16 cellular contexts compared by ENCODE assay signal in genomic region chr1:241097479-241097878, GRCh38.
DNase-seq lines count a peak whose midpoint lies in the region; ATAC-seq, FAIRE-seq and TF ChIP-seq lines count a peak whose summit lies in the region.
"Had no signal": no experiment of that assay in that cellular context is flagged by ENCODE, and none has a peak within 500 bp of the region (broad histone marks: within the 10 kb centered on the region; RNA-seq: fewer than 3 reads in every experiment).

No MANE protein-coding gene starts in this region.

- no peak overlapping the region for H3K23ac ChIP-seq in H9 (ENCODE audit: insufficient read length, low read depth, low read length)
- no peak overlapping the region for H3K23ac ChIP-seq in H1 (ENCODE audit: insufficient read length)
- no peak overlapping the region for H3K23ac ChIP-seq in neuronal stem cell (ENCODE audit: low read depth, low read length, poor library complexity)

- no peak overlapping the region for H4K8ac ChIP-seq in H9 (replicated peaks; ENCODE audit: insufficient read length, low read depth, low read length)
- H4K8ac ChIP-seq in H1 (ENCODE audit: extremely low read depth, insufficient read depth, low read length), result no peak overlapping the region
- H4K8ac ChIP-seq in neuronal stem cell (ENCODE audit: low read depth, low read length), result no peak overlapping the region

- WGBS in H9 (ENCODE audit: extremely low coverage, insufficient read length, low lambda C conversion rate), result no CpG with 5 or more reads among the region's 5 CpGs
- WGBS in H1 (ENCODE audit: extremely low coverage in 1 of 2, insufficient coverage in 1 of 2, insufficient read length in 1 of 2, insufficient replicate concordance in 2 of 2, low coverage in 1 of 2, low lambda C conversion rate in 2 of 2, missing lambda C conversion rate in 1 of 2), 2 experiments, result 90% methylated on average over 5 of the region's 5 CpGs; no CpG with 5 or more reads in 1 of the 2 experiments
- WGBS in neuronal stem cell (ENCODE audit: extremely low coverage in 2 of 2, insufficient read length in 2 of 2, insufficient replicate concordance in 1 of 2), 2 donors, result no CpG with 5 or more reads among the region's 5 CpGs
- 97 to 99% (median 97%) methylated on average over 5 of the region's 5 CpGs for WGBS in ovary, 3 donors

- H3K56ac ChIP-seq in H9 (ENCODE audit: insufficient read length, low read depth, low read length) (no peak overlapping the region), H1 (replicated peaks; ENCODE audit: insufficient read length, low read depth, low read length) (no peak overlapping the region)

- no peaks in the 10 kb centered on the region for H4K20me1 ChIP-seq in H9 (ENCODE audit: control insufficient read depth, insufficient read depth, insufficient read length)
- H4K20me1 ChIP-seq in H1 (replicated peaks in 1 of 2; ENCODE audit: control insufficient read depth in 1 of 2, insufficient read depth in 2 of 2, low read length in 2 of 2), result no peaks in the 10 kb centered on the region

- no peaks in the 10 kb centered on the region for H3K23me2 ChIP-seq in H9 (ENCODE audit: insufficient read length, low read depth, low read length, poor library complexity, severe bottlenecking)
- no peaks in the 10 kb centered on the region for H3K23me2 ChIP-seq in H1 (ENCODE audit: low read depth, low read length)

- H4K91ac ChIP-seq in H9 (ENCODE audit: insufficient read length, low read depth, low read length), result no peak overlapping the region
- no peak overlapping the region for H4K91ac ChIP-seq in H1 (replicated peaks; ENCODE audit: insufficient read length, low read length)
- H4K91ac ChIP-seq in neuronal stem cell (ENCODE audit: low read depth, low read length, poor library complexity), result no peak overlapping the region

- H3K27me3 Mint-ChIP-seq in H9 (ENCODE audit: low read depth), result no peaks in the 10 kb centered on the region

- H2AK5ac ChIP-seq in H9 (ENCODE audit: insufficient read length, low read length) (no peak overlapping the region), H1 (ENCODE audit: low read depth, low read length) (no peak overlapping the region), neuronal stem cell (ENCODE audit: low read depth, low read length) (no peak overlapping the region)

- H2BK120ac ChIP-seq in H9 (ENCODE audit: low read depth, low read length, poor library complexity, severe bottlenecking) (no peak overlapping the region), H1 (replicated peaks; ENCODE audit: low read depth, low read length) (no peak overlapping the region), neuronal stem cell (ENCODE audit: low read depth, low read length) (no peak overlapping the region)

- H3K27ac Mint-ChIP-seq in H9, result peak overlapping the region in 2 of 3 experiments; percentile 22 to 62; a peak in 3 of 7 replicates
- H3K27ac Mint-ChIP-seq: CD8-positive, alpha-beta T cell had no signal

- POLR2A ChIA-PET in H1 (lab: Charles Lee; ENCODE audit: partially characterized antibody), result no interaction called here

- H2AFZ ChIP-seq in H9 (ENCODE audit: low read length) (no peak overlapping the region), H1 (ENCODE audit: low read length) (no peak overlapping the region), neuronal stem cell (ENCODE audit: low read length) (no peak overlapping the region)

- no peaks in the 10 kb centered on the region for H3K36me3 Mint-ChIP-seq in H9 (ENCODE audit: insufficient read depth in 1 of 3, low read depth in 3 of 3)
- H3K36me3 Mint-ChIP-seq: CD8-positive, alpha-beta T cell had no signal

- H3K14ac ChIP-seq in H9 (ENCODE audit: insufficient read depth, low read length), result no peak overlapping the region
- H3K14ac ChIP-seq in H1 (ENCODE audit: insufficient read length), result no peak overlapping the region
- H3K14ac ChIP-seq in neuronal stem cell (ENCODE audit: low read length), result no peak overlapping the region

- DNase-seq in H9, result peak; percentile 36
- DNase-seq in H1 (ENCODE audit: low read depth in 1 of 2, low spot score in 2 of 2), result no peak
- DNase-seq in neuronal stem cell (ENCODE audit: low spot score), result no peak
- DNase-seq in ovary, result no peak
- DNase-seq in NCI-H2171 (lab: John Stamatoyannopoulos, UW), result no peak
- DNase-seq: C1 segment of cervical spinal cord; Caco-2; CD8-positive, alpha-beta T cell; DMS 273 treated with DMSO at 0.1 percent for 48 hours; DMS79; EL; GDM1; HCEC 1CT had no signal

- H2BK15ac ChIP-seq in H9 (ENCODE audit: low read depth, low read length) (no peak overlapping the region), H1 (ENCODE audit: low read length) (no peak overlapping the region), neuronal stem cell (ENCODE audit: low read length) (no peak overlapping the region)

- ATAC-seq in HG03280 (IDR thresholded peaks at IDR 0.05; ENCODE audit: unreplicated experiment), result no peak
- ATAC-seq: CD8-positive, alpha-beta T cell; GM12878 had no signal

- H3K27ac ChIP-seq in H9 (ENCODE audit: insufficient read length, low read depth, low read length) (no peak overlapping the region), H1 (ENCODE audit: low read depth, low read length) (no peak overlapping the region), neuronal stem cell (replicated peaks; ENCODE audit: low read length) (no peak overlapping the region), ovary (no peak overlapping the region)

- TF ChIP-seq EP300 in H1 (IDR thresholded peaks at IDR 0.05; ENCODE audit: borderline replicate concordance in 1 of 2, low read depth in 2 of 2, low read length in 2 of 2), result no peak
- no peak for TF ChIP-seq EP300 in ovary (IDR thresholded peaks at IDR 0.05)

- H2BK5ac ChIP-seq in H9 (ENCODE audit: insufficient read length, low read length), result no peak overlapping the region
- no peak overlapping the region for H2BK5ac ChIP-seq in H1 (ENCODE audit: low read depth, low read length)
- H2BK5ac ChIP-seq in neuronal stem cell (ENCODE audit: low read length), result no peak overlapping the region

- H3K79me1 ChIP-seq in H9 (ENCODE audit: insufficient read depth, low read depth, low read length, poor library complexity, severe bottlenecking), result no peaks in the 10 kb centered on the region
- H3K79me1 ChIP-seq in H1 (ENCODE audit: low read depth, low read length), result no peaks in the 10 kb centered on the region
- H3K79me1 ChIP-seq in neuronal stem cell (ENCODE audit: low read depth, low read length), result no peaks in the 10 kb centered on the region

- FAIRE-seq in H1 (lab: Jason Lieb, UNC), result no peak
- FAIRE-seq: GM12878, GM19239 had no signal

- H3K4me2 ChIP-seq in H9 (ENCODE audit: insufficient read depth, insufficient read length, low read length) (no peak overlapping the region), H1 (ENCODE audit: insufficient read depth in 1 of 2, low read depth in 2 of 2, low read length in 2 of 2) (no peak overlapping the region), neuronal stem cell (ENCODE audit: insufficient read depth, low read length, poor library complexity, severe bottlenecking) (no peak overlapping the region)

- H3K9ac ChIP-seq in H9 (ENCODE audit: extremely low read depth, insufficient read length, low read length) (no peak overlapping the region), H1 (replicated peaks in 1 of 4; ENCODE audit: extremely low read depth in 1 of 4, low read depth in 3 of 4, low read length in 3 of 4) (no peak overlapping the region), neuronal stem cell (ENCODE audit: low read depth, low read length, poor library complexity) (no peak overlapping the region)

- H3K4me1 ChIP-seq in H9 (ENCODE audit: insufficient read depth, low read length) (peaks cover 2% of the 10 kb centered on the region; the same call in 1 of the 2 replicates), H1 (replicated peaks in 1 of 4; ENCODE audit: control insufficient read depth in 3 of 4, insufficient read depth in 4 of 4, low read length in 3 of 4) (peaks cover 0 to 6% (median 3%) of the 10 kb centered on the region in 4 experiments; a peak in 3 of 7 replicates), neuronal stem cell (ENCODE audit: control insufficient read depth in 2 of 2, insufficient read depth in 1 of 2, low read depth in 1 of 2, low read length in 2 of 2) (no peaks in the 10 kb centered on the region), ovary (ENCODE audit: insufficient read depth) (no peaks in the 10 kb centered on the region)

- H3K27me3 ChIP-seq in H9 (ENCODE audit: insufficient read depth, low read length), result no peaks in the 10 kb centered on the region
- no peaks in the 10 kb centered on the region for H3K27me3 ChIP-seq in H1 (replicated peaks in 1 of 4; ENCODE audit: control insufficient read depth in 3 of 4, extremely low read depth in 1 of 4, insufficient read depth in 3 of 4, low read length in 3 of 4)
- H3K27me3 ChIP-seq in neuronal stem cell (ENCODE audit: control insufficient read depth in 3 of 3, insufficient read depth in 3 of 3, low read depth in 1 of 3, low read length in 3 of 3), result no peaks in the 10 kb centered on the region
- no peaks in the 10 kb centered on the region for H3K27me3 ChIP-seq in ovary

- peak; percentile 17 to 43; a peak in 3 of 4 replicates for TF ChIP-seq RAD21 in H1 (IDR thresholded peaks at IDR 0.05 in 1 of 2, conservative IDR thresholded peaks at IDR 0.05 in 1 of 2; ENCODE audit: low read depth in 2 of 2, low read length in 2 of 2)

- H2BK20ac ChIP-seq in H9 (ENCODE audit: low read depth, low read length, poor library complexity, severe bottlenecking) (no peak overlapping the region), H1 (ENCODE audit: low read length) (no peak overlapping the region)

- no peak overlapping the region for H4K5ac ChIP-seq in H9 (ENCODE audit: insufficient read length, low read depth, low read length)
- no peak overlapping the region for H4K5ac ChIP-seq in H1 (ENCODE audit: insufficient read length, low read depth, low read length)

- no peaks in the 10 kb centered on the region for H3K9me3 ChIP-seq in H9 (ENCODE audit: control insufficient read depth, low read depth, low read length)
- H3K9me3 ChIP-seq in H1 (ENCODE audit: insufficient read depth in 2 of 2, low read depth in 1 of 2, low read length in 1 of 2), result no peaks in the 10 kb centered on the region
- no peaks in the 10 kb centered on the region for H3K9me3 ChIP-seq in neuronal stem cell (replicated peaks in 1 of 2; ENCODE audit: control insufficient read depth in 2 of 2, insufficient read depth in 1 of 2, low read depth in 1 of 2, low read length in 2 of 2)
- H3K9me3 ChIP-seq in ovary, result no peaks in the 10 kb centered on the region
- H3K9me3 ChIP-seq: Caco-2 had no signal

- no peaks in the 10 kb centered on the region for H3K9me3 Mint-ChIP-seq in H9

- CTCF ChIA-PET in H1 (lab: Charles Lee; ENCODE audit: partially characterized antibody), result interaction anchor here (0.7 to 1.8 kb wide), 9 partner anchors 8 to 367 kb away, joined by 3 to 9 read pairs (median 4); no protein-coding TSS in a partner anchor

- H3K4me1 Mint-ChIP-seq in H9, result peaks cover 21 to 28% of the 10 kb centered on the region in 2 experiments

- TF ChIP-seq CTCF in H9 (conservative IDR thresholded peaks at IDR 0.05) (peak; percentile 26; the same call in 2 of the 3 replicates), H1 (IDR thresholded peaks at IDR 0.05; ENCODE audit: control extremely low read depth in 1 of 3, insufficient read depth in 1 of 3, low read depth in 1 of 3, low read length in 3 of 3) (peak in 2 of 3 experiments; percentile 20 to 23; a peak in 1 of 4 replicates), ovary (IDR thresholded peaks at IDR 0.05) (no peak)

- intact Hi-C loops in ovary (cut with DNase I), result no loop called here

- H3K4ac ChIP-seq in H9 (ENCODE audit: low read depth, low read length) (no peak overlapping the region), H1 (replicated peaks; ENCODE audit: insufficient read length, low read depth, low read length) (no peak overlapping the region), neuronal stem cell (ENCODE audit: low read length) (no peak overlapping the region)

- no peak overlapping the region for H2BK12ac ChIP-seq in H9 (ENCODE audit: insufficient read length, low read depth, low read length)
- H2BK12ac ChIP-seq in H1 (ENCODE audit: low read depth, low read length), result 0 out of 2 replicates have a peak overlapping the region, but pooled peaks have one; percentile 6
- H2BK12ac ChIP-seq in neuronal stem cell (ENCODE audit: low read length), result no peak overlapping the region

- TF ChIP-seq POLR2A in H1 (IDR thresholded peaks at IDR 0.05; ENCODE audit: control extremely low read depth in 1 of 2, low read depth in 2 of 2, low read length in 2 of 2) (no peak), ovary (IDR thresholded peaks at IDR 0.05) (no peak)

- H3T11ph ChIP-seq in H9 (ENCODE audit: low read length), result no peak overlapping the region

- no peak overlapping the region for H3K18ac ChIP-seq in H9 (ENCODE audit: insufficient read length, low read depth, low read length)
- 0 out of 2 replicates have a peak overlapping the region, but pooled peaks have one; percentile 9 for H3K18ac ChIP-seq in H1 (ENCODE audit: extremely low read depth, low read length)
- H3K18ac ChIP-seq in neuronal stem cell (ENCODE audit: low read length), result peak overlapping the region; percentile 42

- H3K4me3 Mint-ChIP-seq in H9, result no peak overlapping the region
- H3K4me3 Mint-ChIP-seq: CD8-positive, alpha-beta T cell had no signal

- H3K79me2 ChIP-seq in H9 (ENCODE audit: insufficient read depth, low read length), result no peaks in the 10 kb centered on the region
- no peaks in the 10 kb centered on the region for H3K79me2 ChIP-seq in H1 (ENCODE audit: control insufficient read depth in 1 of 2, insufficient read depth in 2 of 2, low read length in 2 of 2)

- no peak overlapping the region for H3K4me3 ChIP-seq in H1 (ENCODE audit: extremely low read depth in 1 of 4, insufficient read depth in 2 of 4, low read depth in 3 of 4, low read length in 4 of 4)
- H3K4me3 ChIP-seq in neuronal stem cell (ENCODE audit: low read length in 2 of 2), result no peak overlapping the region
- no peak overlapping the region for H3K4me3 ChIP-seq in ovary
- H3K4me3 ChIP-seq: GM12878 had no signal

- H3K36me3 ChIP-seq in H1 (ENCODE audit: control insufficient read depth in 2 of 4, insufficient read depth in 4 of 4, low read length in 3 of 4) (no peaks in the 10 kb centered on the region), neuronal stem cell (replicated peaks in 1 of 2; ENCODE audit: control insufficient read depth in 2 of 2, insufficient read depth in 2 of 2, low read length in 2 of 2) (no peaks in the 10 kb centered on the region), ovary (no peaks in the 10 kb centered on the region)

Comparison
In these comparisons a context has a peak if more than half of its experiments do, and no peak if none do; other contexts are left out.
1. CTCF ChIP-seq: peak in H9 (single experiment) and H1 (2 of 3); none in ovary (0 of 3).